In genomic region chr17:28327031-28327607, GRCh38 we compare ENCODE assay signal across 1 cellular context.
TF ChIP-seq lines count a peak whose summit lies in the region.

No MANE protein-coding gene starts in this region.

TF ChIP-seq in HepG2, 621 proteins besides CTCF, POLR2A, EP300 and RAD21:
- TF ChIP-seq ZXDC (CRISPR knock-in tag; IDR thresholded peaks at IDR 0.05) (no peak), SYNCRIP (IDR thresholded peaks at IDR 0.05; ENCODE audit: insufficient read depth, low read depth, low read length) (no peak), DNMT3B (CRISPR knock-in tag; conservative IDR thresholded peaks at IDR 0.05) (no peak), PCBP1 (IDR thresholded peaks at IDR 0.05; ENCODE audit: borderline replicate concordance, low read depth, low read length) (no peak), MAF1 (CRISPR knock-in tag; IDR thresholded peaks at IDR 0.05; ENCODE audit: borderline replicate concordance) (no peak), NR0B2 (CRISPR knock-in tag; IDR thresholded peaks at IDR 0.05) (no peak), HDAC2 (CRISPR knock-in tag; IDR thresholded peaks at IDR 0.05) (no peak), HNRNPUL1 (IDR thresholded peaks at IDR 0.05; ENCODE audit: low read depth, low read length) (no peak), ZNF383 (CRISPR knock-in tag; IDR thresholded peaks at IDR 0.05; ENCODE audit: borderline replicate concordance) (no peak), ZBTB7A (CRISPR knock-in tag; IDR thresholded peaks at IDR 0.05) (no peak), ZNF605 (CRISPR knock-in tag; IDR thresholded peaks at IDR 0.05) (no peak), SETDB1 (CRISPR knock-in tag; IDR thresholded peaks at IDR 0.05; ENCODE audit: borderline replicate concordance) (no peak), JUN (CRISPR knock-in tag; IDR thresholded peaks at IDR 0.05) (no peak), HMGXB3 (CRISPR knock-in tag; IDR thresholded peaks at IDR 0.05; ENCODE audit: borderline replicate concordance) (no peak), YY1 (IDR thresholded peaks at IDR 0.05; ENCODE audit: insufficient read depth, insufficient replicate concordance, low read depth, low read length) (no peak), RAD51 (IDR thresholded peaks at IDR 0.05; ENCODE audit: borderline replicate concordance) (no peak), RNF2 (conservative IDR thresholded peaks at IDR 0.05; ENCODE audit: low read depth) (no peak)
